ENCODE assay signal across 8 cellular contexts in genomic region chr7:67377939-67378862, GRCh38.
DNase-seq lines count a peak whose midpoint lies in the region; ATAC-seq lines count a peak whose summit lies in the region.

No MANE protein-coding gene starts in this region.

- 28 to 34% methylated on average over 16 of the region's 16 CpGs for WGBS in aorta, 2 donors

- no peak overlapping the region for H3K27ac ChIP-seq in aorta (ENCODE audit: low read depth in 1 of 2, low read length in 2 of 2)

- peaks cover 5% of the 10 kb centered on the region for H3K9me3 Mint-ChIP-seq in activated naive CD4-positive, alpha-beta T cell treated with anti-CD3 and anti-CD28 coated beads for 36 hours

- no peaks in the 10 kb centered on the region for H3K36me3 ChIP-seq in aorta (ENCODE audit: control insufficient read depth in 1 of 2, insufficient read depth in 2 of 2, low read length in 1 of 2)

- H3K4me1 ChIP-seq in aorta (ENCODE audit: control insufficient read depth in 1 of 2, insufficient read depth in 2 of 2, low read length in 2 of 2) = no peaks in the 10 kb centered on the region

- CTCF ChIA-PET in activated naive CD4-positive, alpha-beta T cell treated with anti-CD3 and anti-CD28 coated beads for 36 hours (lab: Charles Lee) = interaction anchor here (0.5 to 1.8 kb wide), 11 partner anchors 8 to 1909 kb away, joined by 3 to 6 read pairs (median 4); no protein-coding TSS in a partner anchor

- H3K27ac Mint-ChIP-seq in activated naive CD4-positive, alpha-beta T cell treated with anti-CD3 and anti-CD28 coated beads for 36 hours = no peak overlapping the region

- no peaks in the 10 kb centered on the region for H3K36me3 Mint-ChIP-seq in activated naive CD4-positive, alpha-beta T cell treated with anti-CD3 and anti-CD28 coated beads for 36 hours (ENCODE audit: low read depth)

- ATAC-seq in aorta (ENCODE audit: low FRiP score) = peak; percentile 74

- intact Hi-C loops in activated naive CD4-positive, alpha-beta T cell treated with anti-CD3 and anti-CD28 coated beads for 36 hours (cut with micrococcal nuclease) = loop anchor here (10.0 kb wide), 2 partner anchors 107 to 247 kb away; no protein-coding TSS in a partner anchor
- intact Hi-C loops in head of caudate nucleus (cut with DNase I) = loop anchor here (10.0 kb wide), 1 partner anchor 107 kb away; no protein-coding TSS in a partner anchor
- intact Hi-C loops in posterior cingulate gyrus (cut with DNase I) = loop anchor here (10.0 kb wide), 1 partner anchor 107 kb away; no protein-coding TSS in a partner anchor
- intact Hi-C loops in aorta (cut with DNase I) = no loop called here

- H3K4me3 ChIP-seq in aorta (ENCODE audit: low read length in 2 of 2) = no peak overlapping the region

- peaks cover 2% of the 10 kb centered on the region for H3K27me3 Mint-ChIP-seq in activated naive CD4-positive, alpha-beta T cell treated with anti-CD3 and anti-CD28 coated beads for 36 hours (ENCODE audit: low read depth)

- no peak overlapping the region for H3K4me3 Mint-ChIP-seq in activated naive CD4-positive, alpha-beta T cell treated with anti-CD3 and anti-CD28 coated beads for 36 hours

- DNase-seq in GDM1 (lab: John Stamatoyannopoulos, UW) (peak; percentile 63), H4 (ENCODE audit: low spot score) (peak; percentile 87), M059J (ENCODE audit: low read depth) (peak; percentile 69), SHP77 treated with DMSO at 0.1 percent for 48 hours (lab: John Stamatoyannopoulos, UW) (peak; percentile 64), head of caudate nucleus (peak; percentile 58 to 89 (median 77)), posterior cingulate gyrus (peak; percentile 60 to 95 (median 74)), aorta (peak; percentile 73 to 83)
- DNase-seq in activated naive CD4-positive, alpha-beta T cell treated with anti-CD3 and anti-CD28 coated beads for 36 hours = peak; percentile 72

- H3K27me3 ChIP-seq in aorta (ENCODE audit: control insufficient read depth in 1 of 2, insufficient read depth in 2 of 2, low read length in 1 of 2) = no peaks in the 10 kb centered on the region

- H3K9me3 ChIP-seq in aorta (ENCODE audit: control insufficient read depth, low read length) = peaks cover 7% of the 10 kb centered on the region

- H3K4me1 Mint-ChIP-seq in activated naive CD4-positive, alpha-beta T cell treated with anti-CD3 and anti-CD28 coated beads for 36 hours (ENCODE audit: low read depth) = no peaks in the 10 kb centered on the region

Comparison
In these comparisons a context has a peak if more than half of its experiments do, and no peak if none do; other contexts are left out.
1. intact Hi-C loops: an anchor here in activated naive CD4-positive, alpha-beta T cell treated with anti-CD3 and anti-CD28 coated beads for 36 hours (10.0 kb wide), head of caudate nucleus (10.0 kb wide) and posterior cingulate gyrus (10.0 kb wide); none called in aorta.